In genomic region chr3:4464579-4464978, GRCh38 we compare ENCODE assay signal across 21 cellular contexts.
"Had no signal": no experiment of that assay in that cellular context is flagged by ENCODE, and none has a peak within 500 bp of the region (broad histone marks: within the 10 kb centered on the region; RNA-seq: fewer than 3 reads in every experiment).

No MANE protein-coding gene starts in this region.

- H3K27ac Mint-ChIP-seq: activated naive CD8-positive, alpha-beta T cell treated with anti-CD3 and anti-CD28 coated beads, Interleukin-2, amount 50 U/mL, for 24 hours; dendritic cell treated with granulocyte-macrophage colony-stimulating factor and Interleukin-4, amounts not matched to agents 40 ng/mL and 50 ng/mL, for 4 days had no signal

- H3K9me3 Mint-ChIP-seq: activated naive CD8-positive, alpha-beta T cell treated with anti-CD3 and anti-CD28 coated beads, Interleukin-2, amount 50 U/mL, for 24 hours; dendritic cell treated with granulocyte-macrophage colony-stimulating factor and Interleukin-4, amounts not matched to agents 40 ng/mL and 50 ng/mL, for 4 days; naive thymus-derived CD8-positive, alpha-beta T cell had no signal

- H3K4me3 Mint-ChIP-seq: dendritic cell treated with granulocyte-macrophage colony-stimulating factor and Interleukin-4, amounts not matched to agents 40 ng/mL and 50 ng/mL, for 4 days had no signal

- H3K27me3 ChIP-seq: foreskin keratinocyte, ovary, uterus had no signal

- H3K4me3 ChIP-seq: ovary, thoracic aorta, uterus had no signal

- H3K36me3 ChIP-seq: ovary, thoracic aorta, uterus had no signal

- ATAC-seq: activated naive CD8-positive, alpha-beta T cell treated with anti-CD3 and anti-CD28 coated beads, Interleukin-2, amount 50 U/mL, for 24 hours; foreskin keratinocyte; left ventricle myocardium superior; naive thymus-derived CD8-positive, alpha-beta T cell had no signal

- H3K27me3 Mint-ChIP-seq: activated naive CD8-positive, alpha-beta T cell treated with anti-CD3 and anti-CD28 coated beads, Interleukin-2, amount 50 U/mL, for 24 hours; dendritic cell treated with granulocyte-macrophage colony-stimulating factor and Interleukin-4, amounts not matched to agents 40 ng/mL and 50 ng/mL, for 4 days; naive thymus-derived CD8-positive, alpha-beta T cell had no signal

- FAIRE-seq: bronchial epithelial cell had no signal

- DNase-seq: activated CD4-positive, alpha-beta T cell treated with anti-CD3 and anti-CD28 coated beads for 1 hour; activated CD4-positive, alpha-beta T cell treated with anti-CD3 and anti-CD28 coated beads, Interleukin-2, amount 50 U/mL, for 48 hours; activated gamma-delta T cell treated with Interleukin-2 at 50 U/mL for 16 hours; activated naive CD8-positive, alpha-beta T cell treated with anti-CD3 and anti-CD28 coated beads, Interleukin-2, amount 50 U/mL, for 24 hours; activated T-cell treated with anti-CD3 and anti-CD28 coated beads, Interleukin-2, amount 50 U/mL, for 1 hour; aorta; effector memory CD4-positive, alpha-beta T cell; foreskin keratinocyte; glutamatergic neuron; hypothalamus; left ventricle myocardium superior; mesenchymal stem cell; naive thymus-derived CD8-positive, alpha-beta T cell; ovary; stimulated activated CD4-positive, alpha-beta T cell treated with anti-CD3 and anti-CD28 coated beads, Interleukin-1b, Interleukin-23, amount 100 ng/mL, for 48 hours; T-helper 1 cell; uterus had no signal

- H3K9me3 ChIP-seq: ovary, thoracic aorta, uterus had no signal

- H3K4me1 ChIP-seq: foreskin keratinocyte had no signal

- H3K27ac ChIP-seq: foreskin keratinocyte, ovary, thoracic aorta, uterus, VCaP had no signal
